ENCODE assay signal across 8 cellular contexts in the genomic region with DNA sequence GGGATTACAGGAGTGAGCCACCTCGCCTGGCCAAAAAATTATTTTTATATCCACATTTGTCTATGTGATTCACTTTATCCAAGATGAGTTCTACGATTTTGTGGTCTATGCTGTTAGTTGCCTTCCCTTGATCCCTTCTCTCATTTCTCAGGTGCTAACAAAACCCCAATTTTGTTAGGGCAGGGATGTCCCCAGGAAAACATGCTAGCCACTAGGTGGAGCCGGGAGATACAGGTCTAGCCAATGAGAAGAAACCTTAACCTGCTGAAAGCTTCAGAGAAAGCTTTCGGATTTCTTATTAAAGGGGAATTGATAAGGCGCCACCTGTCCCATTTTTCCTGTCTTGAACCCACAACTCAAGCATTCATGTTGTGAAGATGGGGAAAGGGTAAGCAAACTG.
DNase-seq lines count a peak whose midpoint lies in the region; ATAC-seq and TF ChIP-seq lines count a peak whose summit lies in the region.

No MANE protein-coding gene starts in this region.

- no peak overlapping the region for H3K27ac ChIP-seq in upper lobe of left lung

- TF ChIP-seq CTCF in GM12864 (IDR thresholded peaks at IDR 0.05; ENCODE audit: low read depth, low read length, missing control alignments) (peak; percentile 60), NB4 (IDR thresholded peaks at IDR 0.05; ENCODE audit: low read depth, low read length) (peak; percentile 73), kidney epithelial cell (IDR thresholded peaks at IDR 0.05; ENCODE audit: insufficient read depth, low read length, poor library complexity, severe bottlenecking) (peak; percentile 30), upper lobe of left lung (IDR thresholded peaks at IDR 0.05) (peak in 5 of 6 experiments; percentile 16 to 53 (median 27))

- H3K27me3 ChIP-seq in kidney epithelial cell (ENCODE audit: control insufficient read depth, insufficient read depth, low read length), result no peaks in the 10 kb centered on the region
- no peaks in the 10 kb centered on the region for H3K27me3 ChIP-seq in upper lobe of left lung

- WGBS in upper lobe of left lung, 2 donors, result 78 to 79% methylated on average over 5 of the region's 5 CpGs

- H3K36me3 ChIP-seq in kidney epithelial cell (ENCODE audit: control insufficient read depth, insufficient read depth, low read length) (no peaks in the 10 kb centered on the region), upper lobe of left lung (no peaks in the 10 kb centered on the region)

- no peaks in the 10 kb centered on the region for H3K4me1 ChIP-seq in upper lobe of left lung

- H3K9me3 ChIP-seq in upper lobe of left lung, result no peaks in the 10 kb centered on the region

- no peak for ATAC-seq in upper lobe of left lung (ENCODE audit: low FRiP score in 2 of 2)
- ATAC-seq in HG03354 (IDR thresholded peaks at IDR 0.05; ENCODE audit: poor library complexity, severe bottlenecking, unreplicated experiment), result no peak
- ATAC-seq in HG02885 (IDR thresholded peaks at IDR 0.05; ENCODE audit: poor library complexity, unreplicated experiment), result no peak

- DNase-seq in GM12864 (ENCODE audit: low read depth), result no peak
- DNase-seq in NB4 (ENCODE audit: low read depth), result peak; percentile 52
- DNase-seq in activated T-helper 9 cell treated with anti-CD3 and anti-CD28 coated beads, Interleukin-2, amount 50 U/mL, for 16 hours (ENCODE audit: low read depth), result peak; percentile 15
- no peak for DNase-seq in kidney epithelial cell (ENCODE audit: low read depth)
- DNase-seq in upper lobe of left lung, result peak in 1 of 2 donors; percentile 37
- no peak for DNase-seq in GM19240 (ENCODE audit: insufficient read length, low spot score)

- no peak for TF ChIP-seq EP300 in upper lobe of left lung (IDR thresholded peaks at IDR 0.05)

- H3K4me3 ChIP-seq in GM12864 (ENCODE audit: low read depth, low read length) (no peak overlapping the region), NB4 (ENCODE audit: low read depth, low read length) (no peak overlapping the region), kidney epithelial cell (ENCODE audit: low read depth, low read length) (no peak overlapping the region), upper lobe of left lung (no peak overlapping the region)

- TF ChIP-seq POLR2A in NB4 (IDR thresholded peaks at IDR 0.05; ENCODE audit: extremely low read depth, insufficient read length), result no peak
- no peak for TF ChIP-seq POLR2A in upper lobe of left lung (IDR thresholded peaks at IDR 0.05)

Comparison
In these comparisons a context has a peak if more than half of its experiments do, and no peak if none do; other contexts are left out.
1. DNase-seq: peak in NB4 (single experiment) and activated T-helper 9 cell treated with anti-CD3 and anti-CD28 coated beads, Interleukin-2, amount 50 U/mL, for 16 hours (single experiment); none in GM12864 (single experiment), kidney epithelial cell (single experiment) and GM19240 (single experiment).
2. Peak in every context shown above with its lines, with median percentiles within 50 percentile points of each other: CTCF ChIP-seq.